In genomic region chr12:68043446-68043845, GRCh38 we compare ENCODE assay signal across 18 cellular contexts. TPM values are rescaled to one million over a fixed set of nuclear protein-coding genes. Genes with fewer than 3 reads are reported as not detected.
"Had no signal": no experiment of that assay in that cellular context is flagged by ENCODE, and none has a peak within 500 bp of the region (broad histone marks: within the 10 kb centered on the region; RNA-seq: fewer than 3 reads in every experiment).

No MANE protein-coding gene starts in this region.

- H3K27me3 Mint-ChIP-seq: activated naive CD8-positive, alpha-beta T cell treated with anti-CD3 and anti-CD28 coated beads for 36 hours; activated T-cell treated with anti-CD3 and anti-CD28 coated beads, Interleukin-2, amount 50 U/mL, for 24 hours; dendritic cell treated with granulocyte-macrophage colony-stimulating factor and Interleukin-4, amounts not matched to agents 40 ng/mL and 50 ng/mL, for 4 days had no signal

- H3K4me3 ChIP-seq: lung had no signal

- H3K27ac Mint-ChIP-seq: activated T-cell treated with anti-CD3 and anti-CD28 coated beads, Interleukin-2, amount 50 U/mL, for 24 hours; dendritic cell treated with granulocyte-macrophage colony-stimulating factor and Interleukin-4, amounts not matched to agents 40 ng/mL and 50 ng/mL, for 4 days had no signal

- H3K9me3 ChIP-seq: neutrophil had no signal

- ATAC-seq: left colon had no signal

- H3K9me3 Mint-ChIP-seq: activated T-cell treated with anti-CD3 and anti-CD28 coated beads, Interleukin-2, amount 50 U/mL, for 24 hours; dendritic cell treated with granulocyte-macrophage colony-stimulating factor and Interleukin-4, amounts not matched to agents 40 ng/mL and 50 ng/mL, for 4 days had no signal

- H3K27ac ChIP-seq: brain microvascular endothelial cell, neutrophil, parathyroid adenoma had no signal

- H3K27me3 ChIP-seq: brain microvascular endothelial cell, neutrophil had no signal

- H3K4me3 Mint-ChIP-seq: activated naive CD8-positive, alpha-beta T cell treated with anti-CD3 and anti-CD28 coated beads for 36 hours; activated T-cell treated with anti-CD3 and anti-CD28 coated beads, Interleukin-2, amount 50 U/mL, for 24 hours; dendritic cell treated with granulocyte-macrophage colony-stimulating factor and Interleukin-4, amounts not matched to agents 40 ng/mL and 50 ng/mL, for 4 days had no signal

- H3K36me3 ChIP-seq: brain microvascular endothelial cell, neutrophil had no signal

- DNase-seq: activated CD4-positive, alpha-beta T cell treated with anti-CD3 and anti-CD28 coated beads, Interleukin-2, amount 50 U/mL, for 48 hours; activated CD4-positive, CD25-positive, alpha-beta regulatory T cell treated with anti-CD3 and anti-CD28 coated beads, Interleukin-2, amount 50 U/mL, for 72 hours; activated gamma-delta T cell treated with Interleukin-2 at 50 U/mL for 16 hours; activated naive CD8-positive, alpha-beta T cell treated with anti-CD3 and anti-CD28 coated beads for 36 hours; activated T-cell treated with anti-CD3 and anti-CD28 coated beads, Interleukin-2, amount 50 U/mL, for 24 hours; brain microvascular endothelial cell; cerebellar nuclear complex; effector memory CD4-positive, alpha-beta T cell; foreskin melanocyte; head of caudate nucleus; left colon; stimulated activated CD4-positive, alpha-beta T cell treated with anti-CD3 and anti-CD28 coated beads, Interleukin-1b, Interleukin-23, amount 100 ng/mL, for 48 hours had no signal

- H3K4me1 ChIP-seq: parathyroid adenoma had no signal

RNA-seq across cellular contexts. Expression of gene IFNG-AS1, which starts 54.2 kb away (rescaled TPM):
- total RNA-seq: activated naive CD8-positive, alpha-beta T cell treated with anti-CD3 and anti-CD28 coated beads for 36 hours; fibroblast of lung had no signal
- polyA plus RNA-seq: fibroblast of lung, urinary bladder had no signal
